Comparison of ENCODE assay signal across 9 cellular contexts in genomic region chr5:141402553-141403328, GRCh38. TPM values are rescaled to one million over a fixed set of nuclear protein-coding genes. Genes with fewer than 3 reads are reported as not detected.
A peak's percentile ranks its signal among the peaks of the same experiment; 100 is the strongest.
DNase-seq lines count a peak whose midpoint lies in the region; ATAC-seq and TF ChIP-seq lines count a peak whose summit lies in the region.
"Had no signal": no experiment of that assay in that cellular context is flagged by ENCODE, and none has a peak within 500 bp of the region (broad histone marks: within the 10 kb centered on the region; RNA-seq: fewer than 3 reads in every experiment).

TSS of gene PCDHGA9 (plus strand) at chr5:141402778. CDS start at chr5:141402953, 175 bp downstream.

- no peak within 1 kb of the TSS for H2AFZ ChIP-seq in parathyroid adenoma

- peaks cover 0 to 3% (median 3%) of the 10 kb centered on the region in 3 donors for H3K4me1 Mint-ChIP-seq in IgD-negative memory B cell
- H3K4me1 Mint-ChIP-seq in endodermal cell = no peaks in the 10 kb centered on the region

- H3K27ac ChIP-seq in endodermal cell (ENCODE audit: low read depth, low read length) (no peak within 1 kb of the TSS), parathyroid adenoma (no peak within 1 kb of the TSS)
- H3K27ac ChIP-seq: epithelial cell of prostate had no signal

- H3K27ac Mint-ChIP-seq in IgD-negative memory B cell (peak within 1 kb of the TSS; percentile 34 to 76 (median 74)), endodermal cell (no peak within 1 kb of the TSS)

- no peaks in the 10 kb centered on the region for H3K79me2 ChIP-seq in parathyroid adenoma

- H3K4me1 ChIP-seq in endodermal cell (ENCODE audit: control insufficient read depth, insufficient read depth, low read length) (no peaks in the 10 kb centered on the region), parathyroid adenoma (no peaks in the 10 kb centered on the region)

- H3K9me3 ChIP-seq in endodermal cell (ENCODE audit: control insufficient read depth, low read length) (peaks cover 50% of the 10 kb centered on the region), parathyroid adenoma (ENCODE audit: control insufficient read depth, low read length) (peaks cover 9% of the 10 kb centered on the region)

- 94 to 96% methylated on average over 27 to 30 of the region's 30 CpGs for WGBS in endodermal cell (ENCODE audit: insufficient coverage in 1 of 2, insufficient read length in 1 of 2), 2 experiments

- H3K4me3 ChIP-seq in endodermal cell (ENCODE audit: low read length) (no peak within 1 kb of the TSS), parathyroid adenoma (ENCODE audit: low read depth, low read length) (no peak within 1 kb of the TSS)

- H3K9ac ChIP-seq in endodermal cell (ENCODE audit: extremely low read depth, low read length, poor library complexity, severe bottlenecking) = no peak within 1 kb of the TSS
- no peak within 1 kb of the TSS for H3K9ac ChIP-seq in parathyroid adenoma

- TF ChIP-seq CTCF in endodermal cell (conservative IDR thresholded peaks at IDR 0.05) (no peak), parathyroid adenoma (IDR thresholded peaks at IDR 0.05) (no peak)

- H3K36me3 ChIP-seq in endodermal cell (ENCODE audit: control insufficient read depth, insufficient read depth, low read length) = no peaks in the 10 kb centered on the region
- no peaks in the 10 kb centered on the region for H3K36me3 ChIP-seq in parathyroid adenoma (ENCODE audit: control insufficient read depth, insufficient read depth, low read length)

- H3K36me3 Mint-ChIP-seq in IgD-negative memory B cell = peaks cover 4% of the 10 kb centered on the region
- H3K36me3 Mint-ChIP-seq in endodermal cell (ENCODE audit: low read depth) = peaks cover 46% of the 10 kb centered on the region

- H3K4me2 ChIP-seq in parathyroid adenoma (ENCODE audit: low read length) = peak within 1 kb of the TSS; percentile 17

- H3K9me3 Mint-ChIP-seq in IgD-negative memory B cell (peaks cover 7 to 32% (median 21%) of the 10 kb centered on the region in 3 donors), endodermal cell (peaks cover 65% of the 10 kb centered on the region)

- H3K27me3 Mint-ChIP-seq in IgD-negative memory B cell (peaks cover 54% of the 10 kb centered on the region), endodermal cell (ENCODE audit: insufficient read depth) (peaks cover 4% of the 10 kb centered on the region)

- no peak for ATAC-seq in HG02798 (IDR thresholded peaks at IDR 0.05; ENCODE audit: poor library complexity, unreplicated experiment)

- no peaks in the 10 kb centered on the region for H3K27me3 ChIP-seq in endodermal cell (ENCODE audit: control insufficient read depth, insufficient read depth, low read length, poor library complexity, severe bottlenecking)
- H3K27me3 ChIP-seq in parathyroid adenoma (ENCODE audit: control insufficient read depth, insufficient read depth, low read length) = no peaks in the 10 kb centered on the region

- peak within 1 kb of the TSS; percentile 23 to 93 (median 75) for H3K4me3 Mint-ChIP-seq in IgD-negative memory B cell
- no peak within 1 kb of the TSS for H3K4me3 Mint-ChIP-seq in endodermal cell

- DNase-seq in D341Med (ENCODE audit: low spot score) (peak; percentile 56), endodermal cell (peak; percentile 46), HUDEP-2 (lab: John Stamatoyannopoulos, UW; ENCODE audit: unreplicated experiment in 76 of 76) (no peak)
- DNase-seq in activated CD8-positive, alpha-beta memory T cell treated with anti-CD3 and anti-CD28 coated beads for 24 hours = no peak
- no peak for DNase-seq in activated CD4-positive, alpha-beta T cell treated with anti-CD3 and anti-CD28 coated beads, Interleukin-2, amount 50 U/mL, for 1 hour

RNA-seq across cellular contexts. Expression of gene PCDHGA9, which starts in this region (rescaled TPM):
- polyA plus RNA-seq in IgD-negative memory B cell = 0.29 TPM
- 1 to 10 TPM in 1 of 2 donors, under 1 TPM in 1; 0.89 to 7.3 TPM for total RNA-seq in endodermal cell
- 1.1 TPM for polyA plus RNA-seq in endodermal cell (2013, experiment 1 of 2)
- 1.3 TPM for polyA plus RNA-seq in endodermal cell (2013, experiment 2 of 2)

Comparison
In these comparisons a context has a peak if more than half of its experiments do, and no peak if none do; other contexts are left out.
1. DNase-seq: peak in D341Med (single experiment) and endodermal cell (single experiment); none in HUDEP-2 (0 of 76), activated CD8-positive, alpha-beta memory T cell treated with anti-CD3 and anti-CD28 coated beads for 24 hours (single experiment) and activated CD4-positive, alpha-beta T cell treated with anti-CD3 and anti-CD28 coated beads, Interleukin-2, amount 50 U/mL, for 1 hour (single experiment).